ENCODE assay signal across 20 cellular contexts in genomic region chr7:64599341-64599740, GRCh38.
"Had no signal": no experiment of that assay in that cellular context is flagged by ENCODE, and none has a peak within 500 bp of the region (broad histone marks: within the 10 kb centered on the region; RNA-seq: fewer than 3 reads in every experiment).

No MANE protein-coding gene starts in this region.

- H3K4me1 Mint-ChIP-seq: brain; central memory CD8-positive, alpha-beta T cell; neural crest cell had no signal

- H3K36me3 Mint-ChIP-seq: activated naive CD8-positive, alpha-beta T cell; brain; type B pancreatic cell had no signal

- H3K27ac Mint-ChIP-seq: activated CD8-positive, alpha-beta T cell treated with anti-CD3 and anti-CD28 coated beads for 36 hours; activated naive CD8-positive, alpha-beta T cell; brain; type B pancreatic cell had no signal

- H3K4me3 ChIP-seq: lower lobe of right lung, prostate gland had no signal

- H3K9me3 Mint-ChIP-seq: activated CD8-positive, alpha-beta T cell treated with anti-CD3 and anti-CD28 coated beads for 36 hours; activated T-cell treated with anti-CD3 and anti-CD28 coated beads, Interleukin-2, amount 50 U/mL, for 4 hours; central memory CD8-positive, alpha-beta T cell had no signal

- H3K4me1 ChIP-seq: lower lobe of right lung, prostate gland had no signal

- H3K9me3 ChIP-seq: lower lobe of right lung, prostate gland had no signal

- DNase-seq: activated CD4-positive, alpha-beta T cell treated with anti-CD3 and anti-CD28 coated beads for 48 hours; activated CD8-positive, alpha-beta T cell treated with anti-CD3 and anti-CD28 coated beads for 36 hours; activated gamma-delta T cell; activated T-cell treated with anti-CD3 and anti-CD28 coated beads, Interleukin-2, amount 50 U/mL, for 4 hours; amniotic stem cell; cortex of kidney; effector CD8-positive, alpha-beta T cell; foreskin melanocyte; kidney glomerular epithelial cell; lower lobe of right lung; right cardiac atrium; small intestine; stimulated activated CD4-positive, alpha-beta T cell treated with anti-CD3 and anti-CD28 coated beads, Interleukin-4, amount 100 ng/mL, for 24 hours; stimulated activated naive CD4-positive, alpha-beta T cell treated with Interleukin-2 at 50 U/mL for 16 hours had no signal

- H3K4me3 Mint-ChIP-seq: activated CD8-positive, alpha-beta T cell treated with anti-CD3 and anti-CD28 coated beads for 36 hours; activated naive CD8-positive, alpha-beta T cell; activated T-cell treated with anti-CD3 and anti-CD28 coated beads, Interleukin-2, amount 50 U/mL, for 4 hours; brain; central memory CD8-positive, alpha-beta T cell; neural crest cell; type B pancreatic cell had no signal

- H3K36me3 ChIP-seq: lower lobe of right lung, prostate gland had no signal

- ATAC-seq: activated CD8-positive, alpha-beta T cell treated with anti-CD3 and anti-CD28 coated beads for 36 hours; activated T-cell treated with anti-CD3 and anti-CD28 coated beads, Interleukin-2, amount 50 U/mL, for 4 hours; lower lobe of right lung; right cardiac atrium had no signal

- H3K27ac ChIP-seq: lower lobe of right lung, prostate gland had no signal
